In the genomic region with DNA sequence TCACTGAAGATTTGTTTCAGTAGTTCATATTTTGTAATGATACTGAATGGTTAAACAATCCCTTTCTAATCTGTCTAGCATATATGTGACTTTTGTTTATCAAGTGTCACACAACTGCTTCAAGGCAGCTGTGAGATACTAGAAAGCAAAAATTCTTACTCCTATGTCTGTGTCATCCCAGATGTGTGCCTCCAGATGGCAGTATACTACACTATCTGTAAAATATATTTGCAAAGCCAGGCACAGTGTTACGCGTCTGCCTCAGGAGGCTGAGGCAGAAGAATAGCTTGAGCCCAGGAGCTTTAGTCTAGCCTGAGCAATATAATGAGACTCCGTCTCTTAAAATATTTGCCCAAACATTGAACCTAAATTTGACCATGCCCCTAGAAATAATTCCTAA, we compare ENCODE assay signal across 8 cellular contexts. TPM values are rescaled to one million over a fixed set of nuclear protein-coding genes. Genes with fewer than 3 reads are reported as not detected.
A peak's percentile ranks its signal among the peaks of the same experiment; 100 is the strongest.
DNase-seq lines count a peak whose midpoint lies in the region; ATAC-seq lines count a peak whose summit lies in the region.

No MANE protein-coding gene starts in this region.

- no peak overlapping the region for H3K4me2 ChIP-seq in mesendoderm (ENCODE audit: low read length)

- peak; percentile 24 for DNase-seq in stimulated activated CD4-positive, alpha-beta T cell treated with anti-CD3 and anti-CD28 coated beads, Interleukin-15, amount 100 ng/mL, for 24 hours
- no peak for DNase-seq in stimulated activated CD4-positive, alpha-beta T cell treated with anti-CD3 and anti-CD28 coated beads, Interleukin-2, amount 100 ng/mL, for 48 hours
- DNase-seq in SK-N-DZ (ENCODE audit: low spot score) (peak; percentile 50), dedifferentiated amniotic fluid mesenchymal stem cell (ENCODE audit: extremely low spot score) (peak; percentile 53), mesendoderm (peak; percentile 70)

- H3K79me2 ChIP-seq in mesendoderm (ENCODE audit: control insufficient read depth, insufficient read depth, low read length), result peaks cover 12% of the 10 kb centered on the region

- no peak overlapping the region for H3K23ac ChIP-seq in mesendoderm (ENCODE audit: low read length)

- no peaks in the 10 kb centered on the region for H3K27me3 ChIP-seq in mesendoderm (ENCODE audit: insufficient read depth, low read length, poor library complexity)

- H3K56ac ChIP-seq in mesendoderm (ENCODE audit: low read length), result no peak overlapping the region

- no peak overlapping the region for H3K9ac ChIP-seq in mesendoderm (ENCODE audit: low read length)

- no CpG with 5 or more reads among the region's 3 CpGs for WGBS in mesendoderm (ENCODE audit: extremely low coverage, insufficient coverage, low lambda C conversion rate)

- no peak overlapping the region for H3K4ac ChIP-seq in mesendoderm (ENCODE audit: low read depth, low read length)

- H3K18ac ChIP-seq in mesendoderm (ENCODE audit: low read length), result no peak overlapping the region

- H2BK15ac ChIP-seq in mesendoderm (replicated peaks; ENCODE audit: low read depth), result no peak overlapping the region

- no peaks in the 10 kb centered on the region for H3K4me1 ChIP-seq in mesendoderm (ENCODE audit: control insufficient read depth, low read depth, low read length)

- H3K79me1 ChIP-seq in mesendoderm (ENCODE audit: low read length), result no peaks in the 10 kb centered on the region

- no peak overlapping the region for H4K5ac ChIP-seq in mesendoderm (ENCODE audit: low read length)

- H2BK120ac ChIP-seq in mesendoderm (ENCODE audit: low read depth, low read length), result no peak overlapping the region

- H4K8ac ChIP-seq in mesendoderm (ENCODE audit: low read depth, low read length), result no peak overlapping the region

- H3K4me3 ChIP-seq in mesendoderm (ENCODE audit: low read length), result no peak overlapping the region

- no peaks in the 10 kb centered on the region for H3K36me3 ChIP-seq in mesendoderm (ENCODE audit: control insufficient read depth, insufficient read depth, low read length)

- H2BK5ac ChIP-seq in mesendoderm (ENCODE audit: low read length), result no peak overlapping the region

- H3K27ac ChIP-seq in mesendoderm (ENCODE audit: low read depth, low read length), result no peak overlapping the region

- H2AK5ac ChIP-seq in mesendoderm (ENCODE audit: low read length), result no peak overlapping the region

- peak; percentile 58 for ATAC-seq in HG03280 (IDR thresholded peaks at IDR 0.05; ENCODE audit: unreplicated experiment)
- ATAC-seq in GM19324 (IDR thresholded peaks at IDR 0.05; ENCODE audit: low FRiP score, unreplicated experiment), result no peak
- no peak for ATAC-seq in GM21381 (IDR thresholded peaks at IDR 0.05; ENCODE audit: unreplicated experiment)

RNA-seq across cellular contexts. Expression of a gene that starts 4.0 kb away (rescaled TPM):
- polyA plus RNA-seq in SK-N-DZ (2014; cell fraction: cytosol; rRNA removed), result 27.5 and 32.6 TPM in 2 replicates
- 11.1 and 13.3 TPM in 2 replicates for polyA plus RNA-seq in SK-N-DZ (2014; cell fraction: nucleus; rRNA removed)
- 33.0 TPM for polyA plus RNA-seq in mesendoderm (2013, experiment 1 of 2)
- polyA plus RNA-seq in mesendoderm (2013, experiment 2 of 2), result 32.2 TPM

Comparison
In these comparisons a context has a peak if more than half of its experiments do, and no peak if none do; other contexts are left out.
1. DNase-seq: peak in stimulated activated CD4-positive, alpha-beta T cell treated with anti-CD3 and anti-CD28 coated beads, Interleukin-15, amount 100 ng/mL, for 24 hours (single experiment), SK-N-DZ (single experiment), dedifferentiated amniotic fluid mesenchymal stem cell (single experiment) and mesendoderm (single experiment); none in stimulated activated CD4-positive, alpha-beta T cell treated with anti-CD3 and anti-CD28 coated beads, Interleukin-2, amount 100 ng/mL, for 48 hours (0 of 2).